ENCODE assay signal across 4 cellular contexts in genomic region chr1:28847207-28847606, GRCh38. TPM values are rescaled to one million over a fixed set of nuclear protein-coding genes. Genes with fewer than 3 reads are reported as not detected.
"Had no signal": no experiment of that assay in that cellular context is flagged by ENCODE, and none has a peak within 500 bp of the region (broad histone marks: within the 10 kb centered on the region; RNA-seq: fewer than 3 reads in every experiment).

No MANE protein-coding gene starts in this region.

RNA-seq across cellular contexts. Expression of gene OPRD1, which starts 35.2 kb away (rescaled TPM):
- total RNA-seq: M059J, OCI-LY7, PC-9, Right ventricle myocardium inferior had no signal
